Comparison of ENCODE assay signal across 1 cellular context in genomic region chr3:15859507-15860013, GRCh38.
TF ChIP-seq lines count a peak whose summit lies in the region.

No MANE protein-coding gene starts in this region.

TF ChIP-seq in PFSK-1, 5 proteins besides CTCF, POLR2A, EP300 and RAD21 (continued from another document):
- TF ChIP-seq REST (IDR thresholded peaks at IDR 0.05; ENCODE audit: insufficient read depth in 1 of 2, low read depth in 2 of 2, low read length in 2 of 2) (no peak), SIN3A (IDR thresholded peaks at IDR 0.05; ENCODE audit: borderline replicate concordance, insufficient read depth, low read length) (no peak), FOXP2 (optimal IDR thresholded peaks at IDR 0.05; ENCODE audit: borderline replicate concordance, extremely low read depth, extremely low read length, insufficient read depth) (peak; percentile 16), POLR2AphosphoS5 (IDR thresholded peaks at IDR 0.05; ENCODE audit: low read depth, low read length) (no peak)
